15 cellular contexts compared by ENCODE assay signal in genomic region chr1:76871355-76871974, GRCh38. TPM values are rescaled to one million over a fixed set of nuclear protein-coding genes. Genes with fewer than 3 reads are reported as not detected.
DNase-seq lines count a peak whose midpoint lies in the region; ATAC-seq, FAIRE-seq and TF ChIP-seq lines count a peak whose summit lies in the region.
"Had no signal": no experiment of that assay in that cellular context is flagged by ENCODE, and none has a peak within 500 bp of the region (broad histone marks: within the 10 kb centered on the region; RNA-seq: fewer than 3 reads in every experiment).

No MANE protein-coding gene starts in this region.

- H3K27me3 Mint-ChIP-seq in glutamatergic neuron (ENCODE audit: unreplicated experiment), result peaks cover 8% of the 10 kb centered on the region
- H3K27me3 Mint-ChIP-seq in CD8-positive, alpha-beta T cell (ENCODE audit: low read depth), result peaks cover 34% of the 10 kb centered on the region
- peaks cover 56% of the 10 kb centered on the region for H3K27me3 Mint-ChIP-seq in activated CD4-positive, alpha-beta T cell treated with anti-CD3 and anti-CD28 coated beads, Interleukin-2, amount 10 ng/mL, durations not matched to agents 7 days and 5 days

- no peak for TF ChIP-seq CTCF in glutamatergic neuron (IDR thresholded peaks at IDR 0.05; ENCODE audit: partially characterized antibody, unreplicated experiment)
- no peak for TF ChIP-seq CTCF in CD8-positive, alpha-beta T cell (IDR thresholded peaks at IDR 0.05)

- peak overlapping the region; percentile 91 for H3K4me3 Mint-ChIP-seq in glutamatergic neuron (ENCODE audit: unreplicated experiment)
- no peak overlapping the region for H3K4me3 Mint-ChIP-seq in CD8-positive, alpha-beta T cell
- H3K4me3 Mint-ChIP-seq in activated CD4-positive, alpha-beta T cell treated with anti-CD3 and anti-CD28 coated beads, Interleukin-2, amount 10 ng/mL, durations not matched to agents 7 days and 5 days, result no peak overlapping the region
- H3K4me3 Mint-ChIP-seq: naive thymus-derived CD4-positive, alpha-beta T cell had no signal

- no peak for DNase-seq in GM19239 (ENCODE audit: insufficient read length, low spot score)
- DNase-seq in glutamatergic neuron, result no peak
- DNase-seq in KG1 (lab: John Stamatoyannopoulos, UW), result no peak
- DNase-seq in CD8-positive, alpha-beta T cell, result no peak
- no peak for DNase-seq in activated CD4-positive, alpha-beta T cell treated with anti-CD3 and anti-CD28 coated beads, Interleukin-2, amount 10 ng/mL, durations not matched to agents 7 days and 5 days
- no peak for DNase-seq in left cardiac atrium
- DNase-seq: activated CD4-positive, alpha-beta T cell treated with anti-CD3 and anti-CD28 coated beads, Interleukin-2, amount 50 U/mL, for 1 hour; naive thymus-derived CD4-positive, alpha-beta T cell; NCI-H1417; stimulated activated CD4-positive, alpha-beta T cell treated with anti-CD3 and anti-CD28 coated beads, Interleukin-4, amount 100 ng/mL, for 1 hour had no signal

- H3K36me3 Mint-ChIP-seq in glutamatergic neuron (ENCODE audit: unreplicated experiment), result peaks cover 24% of the 10 kb centered on the region
- no peaks in the 10 kb centered on the region for H3K36me3 Mint-ChIP-seq in CD8-positive, alpha-beta T cell
- no peaks in the 10 kb centered on the region for H3K36me3 Mint-ChIP-seq in activated CD4-positive, alpha-beta T cell treated with anti-CD3 and anti-CD28 coated beads, Interleukin-2, amount 10 ng/mL, durations not matched to agents 7 days and 5 days (ENCODE audit: low read depth)
- H3K36me3 Mint-ChIP-seq: naive thymus-derived CD4-positive, alpha-beta T cell had no signal

- H3K4me3 ChIP-seq in CD8-positive, alpha-beta T cell (ENCODE audit: low read depth, low read length), result no peak overlapping the region
- H3K4me3 ChIP-seq: thoracic aorta had no signal

- no peaks in the 10 kb centered on the region for H3K9me3 ChIP-seq in CD8-positive, alpha-beta T cell (ENCODE audit: low read length)
- H3K9me3 ChIP-seq: thoracic aorta had no signal

- peaks cover 14% of the 10 kb centered on the region for H3K9me3 Mint-ChIP-seq in glutamatergic neuron (ENCODE audit: unreplicated experiment)
- no peaks in the 10 kb centered on the region for H3K9me3 Mint-ChIP-seq in CD8-positive, alpha-beta T cell
- no peaks in the 10 kb centered on the region for H3K9me3 Mint-ChIP-seq in activated CD4-positive, alpha-beta T cell treated with anti-CD3 and anti-CD28 coated beads, Interleukin-2, amount 10 ng/mL, durations not matched to agents 7 days and 5 days

- H3K4me1 ChIP-seq in CD8-positive, alpha-beta T cell (ENCODE audit: insufficient read depth, low read length), result no peaks in the 10 kb centered on the region

- ATAC-seq in HG02610 (IDR thresholded peaks at IDR 0.05; ENCODE audit: unreplicated experiment) (peak; percentile 96), HG03442 (IDR thresholded peaks at IDR 0.05; ENCODE audit: unreplicated experiment) (peak; percentile 95), left cardiac atrium (no peak)
- no peak for ATAC-seq in CD8-positive, alpha-beta T cell
- ATAC-seq: HCT116; naive thymus-derived CD4-positive, alpha-beta T cell had no signal

- intact Hi-C loops in CD8-positive, alpha-beta T cell (cut with DNase I, micrococcal nuclease), result no loop called here
- intact Hi-C loops in left cardiac atrium (cut with DNase I), result no loop called here

- POLR2A ChIA-PET in CD8-positive, alpha-beta T cell (lab: Charles Lee), result no interaction called here
- POLR2A ChIA-PET in activated CD4-positive, alpha-beta T cell treated with anti-CD3 and anti-CD28 coated beads, Interleukin-2, amount 10 ng/mL, durations not matched to agents 7 days and 5 days (lab: Charles Lee), result no interaction called here

- H3K27ac Mint-ChIP-seq in glutamatergic neuron (ENCODE audit: unreplicated experiment), result peak overlapping the region; percentile 90
- H3K27ac Mint-ChIP-seq in CD8-positive, alpha-beta T cell, result no peak overlapping the region
- H3K27ac Mint-ChIP-seq in activated CD4-positive, alpha-beta T cell treated with anti-CD3 and anti-CD28 coated beads, Interleukin-2, amount 10 ng/mL, durations not matched to agents 7 days and 5 days, result no peak overlapping the region
- H3K27ac Mint-ChIP-seq: naive thymus-derived CD4-positive, alpha-beta T cell had no signal

- no peaks in the 10 kb centered on the region for H3K36me3 ChIP-seq in CD8-positive, alpha-beta T cell (ENCODE audit: insufficient read depth, low read length)
- H3K36me3 ChIP-seq: thoracic aorta had no signal

- CTCF ChIA-PET in CD8-positive, alpha-beta T cell (lab: Charles Lee), result no interaction called here
- CTCF ChIA-PET in activated CD4-positive, alpha-beta T cell treated with anti-CD3 and anti-CD28 coated beads, Interleukin-2, amount 10 ng/mL, durations not matched to agents 7 days and 5 days (lab: Charles Lee), result no interaction called here

- no peak overlapping the region for H3K27ac ChIP-seq in CD8-positive, alpha-beta T cell (ENCODE audit: low read depth, low read length)
- H3K27ac ChIP-seq: thoracic aorta had no signal

- peaks cover 19% of the 10 kb centered on the region for H3K4me1 Mint-ChIP-seq in glutamatergic neuron (ENCODE audit: low read depth, unreplicated experiment)
- peaks cover 7% of the 10 kb centered on the region for H3K4me1 Mint-ChIP-seq in CD8-positive, alpha-beta T cell (ENCODE audit: low read depth)
- H3K4me1 Mint-ChIP-seq in activated CD4-positive, alpha-beta T cell treated with anti-CD3 and anti-CD28 coated beads, Interleukin-2, amount 10 ng/mL, durations not matched to agents 7 days and 5 days, result peaks cover 9% of the 10 kb centered on the region

- H3K27me3 ChIP-seq in CD8-positive, alpha-beta T cell (ENCODE audit: insufficient read depth, low read length), result peaks cover 9% of the 10 kb centered on the region

- FAIRE-seq in GM19239 (lab: Jason Lieb, UNC), result peak; percentile 87
- FAIRE-seq: endometrium had no signal

RNA-seq across cellular contexts. Expression of gene ST6GALNAC5, which starts 4.2 kb away (rescaled TPM):
- total RNA-seq in glutamatergic neuron (ENCODE audit: unreplicated experiment), result 141 TPM
- not detected for total RNA-seq in CD8-positive, alpha-beta T cell
- not detected for total RNA-seq in activated CD4-positive, alpha-beta T cell treated with anti-CD3 and anti-CD28 coated beads, Interleukin-2, amount 10 ng/mL, durations not matched to agents 7 days and 5 days
- under 1 TPM; 0.52 to 0.71 TPM for total RNA-seq in left cardiac atrium
- total RNA-seq: naive thymus-derived CD4-positive, alpha-beta T cell had no signal

Comparison
In these comparisons a context has a peak if more than half of its experiments do, and no peak if none do; other contexts are left out.
1. ATAC-seq: peak in HG02610 (single experiment) and HG03442 (single experiment); none in CD8-positive, alpha-beta T cell (single experiment) and left cardiac atrium (0 of 2).
2. RNA of gene ST6GALNAC5, which starts 4.2 kb away (total RNA-seq): 141 TPM in glutamatergic neuron (single experiment); 0.52 to 0.71 TPM in left cardiac atrium, not detected in CD8-positive, alpha-beta T cell and not detected in activated CD4-positive, alpha-beta T cell treated with anti-CD3 and anti-CD28 coated beads, Interleukin-2, amount 10 ng/mL, durations not matched to agents 7 days and 5 days; every median in the first group is over 10 times any median in the second.